2 cellular contexts compared by ENCODE assay signal in genomic region chr9:136199391-136200288, GRCh38.
A peak's percentile ranks its signal among the peaks of the same experiment; 100 is the strongest.
TF ChIP-seq lines count a peak whose summit lies in the region.

No MANE protein-coding gene starts in this region.

TF ChIP-seq in K562, 482 proteins besides CTCF, POLR2A, EP300 and RAD21:
- TF ChIP-seq ZNF384 (IDR thresholded peaks at IDR 0.05; ENCODE audit: low read depth, low read length) (0 out of 2 replicates have a peak, but pooled peaks have one; percentile 38), ZBTB33 (CRISPR knock-in tag; IDR thresholded peaks at IDR 0.05) (0 out of 2 replicates have a peak, but pooled peaks have one; percentile 66), ZFP91 (CRISPR knock-in tag; IDR thresholded peaks at IDR 0.05) (no peak), POLR2G (IDR thresholded peaks at IDR 0.05; ENCODE audit: low read depth, low read length) (0 out of 2 replicates have a peak, but pooled peaks have one; percentile 22), FOXP1 (CRISPR knock-in tag; IDR thresholded peaks at IDR 0.05) (no peak), PURB (CRISPR knock-in tag; IDR thresholded peaks at IDR 0.05; ENCODE audit: low read depth) (no peak), MLLT1 (IDR thresholded peaks at IDR 0.05) (no peak), ZNF699 (CRISPR knock-in tag; IDR thresholded peaks at IDR 0.05; ENCODE audit: insufficient replicate concordance) (no peak), HNRNPL (IDR thresholded peaks at IDR 0.05; ENCODE audit: low read depth, low read length) (peak; percentile 54; the same call in 1 of the 2 replicates), SNAPC5 (CRISPR knock-in tag; IDR thresholded peaks at IDR 0.05) (no peak)

TF ChIP-seq in GM12891, 5 proteins besides CTCF, POLR2A, EP300 and RAD21:
- TF ChIP-seq POLR2AphosphoS5 (IDR thresholded peaks at IDR 0.05; ENCODE audit: low read depth, low read length) = no peak
- no peak for TF ChIP-seq PAX5 (IDR thresholded peaks at IDR 0.05; ENCODE audit: insufficient read depth, low read length, severe bottlenecking)
- TF ChIP-seq POU2F2 (IDR thresholded peaks at IDR 0.05; ENCODE audit: low read depth, low read length) = no peak
- no peak for TF ChIP-seq TAF1 (IDR thresholded peaks at IDR 0.05; ENCODE audit: low read depth, low read length)
- TF ChIP-seq SPI1 (IDR thresholded peaks at IDR 0.05; ENCODE audit: low read depth, low read length) = no peak
